Comparison of ENCODE assay signal across 1 cellular context in the genomic region with DNA sequence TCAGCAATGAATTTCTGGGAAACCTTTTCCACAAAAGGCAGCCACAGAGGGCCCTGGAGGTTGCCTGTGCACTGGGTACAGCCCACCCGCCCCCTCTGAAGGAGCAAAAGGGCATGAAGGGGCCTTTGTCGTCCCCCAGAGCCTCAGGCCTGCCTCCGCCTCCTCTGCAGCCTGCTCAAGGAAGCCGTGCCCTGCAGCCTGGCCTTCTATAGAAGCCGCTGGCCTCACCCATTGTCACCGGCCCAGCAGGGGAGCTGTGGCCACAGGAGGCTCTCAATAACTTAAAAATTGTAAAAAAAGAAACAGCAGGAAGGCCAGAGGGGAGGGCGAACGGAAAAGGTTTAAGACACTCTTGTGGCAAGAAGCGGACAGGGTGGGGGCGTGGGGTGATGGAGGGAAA.
TF ChIP-seq lines count a peak whose summit lies in the region.

No MANE protein-coding gene starts in this region.

TF ChIP-seq in H1, 55 proteins besides CTCF, POLR2A, EP300 and RAD21:
- TF ChIP-seq HDAC2 (IDR thresholded peaks at IDR 0.05; ENCODE audit: borderline replicate concordance in 1 of 2, low read depth in 2 of 2, low read length in 2 of 2) = peak; percentile 24 to 40; a peak in 1 of 4 replicates
- TF ChIP-seq SIRT6 (IDR thresholded peaks at IDR 0.05; ENCODE audit: low read length) = no peak
